Comparison of ENCODE assay signal across 1 cellular context in genomic region chr1:109826446-109826845, GRCh38.
TF ChIP-seq lines count a peak whose summit lies in the region.

No MANE protein-coding gene starts in this region.

TF ChIP-seq in K562, 482 proteins besides CTCF, POLR2A, EP300 and RAD21 (continued from another document):
- TF ChIP-seq ZNF407 (IDR thresholded peaks at IDR 0.05; ENCODE audit: low read depth) (no peak), HNRNPUL1 (IDR thresholded peaks at IDR 0.05; ENCODE audit: low read length) (no peak), CHD4 (IDR thresholded peaks at IDR 0.05; ENCODE audit: insufficient read depth, insufficient replicate concordance, low read depth, low read length, poor library complexity, severe bottlenecking) (no peak), ZNF511 (CRISPR knock-in tag; IDR thresholded peaks at IDR 0.05) (0 out of 2 replicates have a peak, but pooled peaks have one; percentile 11), RBM17 (IDR thresholded peaks at IDR 0.05; ENCODE audit: borderline replicate concordance, low read depth, low read length) (no peak), KLF1 (tag; IDR thresholded peaks at IDR 0.05) (no peak), SIX5 (IDR thresholded peaks at IDR 0.05; ENCODE audit: borderline replicate concordance in 1 of 2, insufficient read depth in 1 of 2, low read depth in 1 of 2, low read length in 2 of 2) (no peak), POLR2G (IDR thresholded peaks at IDR 0.05; ENCODE audit: low read depth, low read length) (no peak)
TF ChIP-seq in K562: peak in this region for 3.
